Comparison of ENCODE assay signal across 1 cellular context in genomic region chr10:31020128-31020527, GRCh38.
TF ChIP-seq lines count a peak whose summit lies in the region.

No MANE protein-coding gene starts in this region.

TF ChIP-seq in HepG2, 621 proteins besides CTCF, POLR2A, EP300 and RAD21:
- TF ChIP-seq PITX1 (CRISPR knock-in tag; IDR thresholded peaks at IDR 0.05), result no peak
- TF ChIP-seq ATF7 (IDR thresholded peaks at IDR 0.05), result no peak
- TF ChIP-seq ATF7 (CRISPR knock-in tag; IDR thresholded peaks at IDR 0.05), result no peak
- no peak for TF ChIP-seq ZNF33A (CRISPR knock-in tag; IDR thresholded peaks at IDR 0.05; ENCODE audit: borderline replicate concordance)
- TF ChIP-seq GLMP (CRISPR knock-in tag; IDR thresholded peaks at IDR 0.05; ENCODE audit: borderline replicate concordance), result no peak
- TF ChIP-seq HIC2 (CRISPR knock-in tag; IDR thresholded peaks at IDR 0.05; ENCODE audit: low read depth), result no peak
